In the genomic region with DNA sequence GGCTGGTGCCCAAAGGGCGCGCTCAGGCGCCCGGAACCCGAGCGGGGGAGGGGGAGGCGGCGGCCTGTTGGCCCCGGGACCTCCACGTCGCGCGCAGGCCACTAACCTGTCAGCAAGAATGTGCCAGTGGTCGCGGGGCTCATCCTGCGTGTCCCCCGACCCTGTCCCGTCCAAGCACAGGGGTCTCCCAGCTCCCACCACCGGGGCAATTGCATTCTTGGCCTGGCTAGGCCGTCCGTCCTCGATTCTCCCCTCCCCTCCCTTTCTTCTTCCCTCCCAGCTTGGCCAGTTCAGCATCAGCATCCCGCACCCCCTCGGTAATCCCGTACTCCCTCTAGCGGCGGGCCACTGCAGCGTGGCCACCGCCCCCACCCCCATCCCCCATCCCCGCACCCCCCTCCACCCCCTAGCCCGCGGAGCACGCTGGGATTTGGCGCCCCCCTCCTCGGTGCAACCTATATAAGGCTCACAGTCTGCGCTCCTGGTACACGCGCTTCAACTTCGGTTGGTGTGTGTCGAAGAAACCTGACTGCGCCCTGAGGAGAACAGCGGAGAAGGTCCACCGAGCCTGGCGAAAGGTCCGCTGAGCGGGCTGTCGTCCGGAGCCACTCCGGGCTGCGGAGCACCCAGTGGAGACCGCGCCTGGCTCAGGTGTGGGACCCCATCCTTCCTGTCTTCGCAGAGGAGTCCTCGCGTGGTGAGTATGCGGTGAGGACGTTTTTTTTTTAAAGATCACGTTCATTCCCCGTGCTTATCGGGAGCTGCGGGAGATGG, we compare ENCODE assay signal across 8 cellular contexts. TPM values are rescaled to one million over a fixed set of nuclear protein-coding genes. Genes with fewer than 3 reads are reported as not detected.
DNase-seq lines count a peak whose midpoint lies in the region; ATAC-seq and TF ChIP-seq lines count a peak whose summit lies in the region.

TSS of gene SGCE (minus strand) at position 250 of the 774 bp plus-strand sequence. CDS start at position 215, 35 bp downstream.

- H3K27me3 ChIP-seq in GM06990 (replicated peaks; ENCODE audit: control insufficient read depth, insufficient read depth, low read length) = no peaks in the 10 kb centered on the region
- no peaks in the 10 kb centered on the region for H3K27me3 ChIP-seq in neuron (ENCODE audit: insufficient read depth, low read length)

- H3K9me3 ChIP-seq in neuron (ENCODE audit: low read length) = no peaks in the 10 kb centered on the region

- H3K4me3 ChIP-seq in GM06990 (replicated peaks; ENCODE audit: low read depth, low read length) = peak within 1 kb of the TSS; percentile 70
- H3K4me3 ChIP-seq in neuron (ENCODE audit: low read length) = peak within 1 kb of the TSS; percentile 88

- no peaks in the 10 kb centered on the region for H3K9me3 Mint-ChIP-seq in activated naive CD8-positive, alpha-beta T cell (ENCODE audit: low read depth)

- H3K4me1 Mint-ChIP-seq in activated naive CD8-positive, alpha-beta T cell (ENCODE audit: low read depth) = peaks cover 19% of the 10 kb centered on the region

- H3K27me3 Mint-ChIP-seq in activated naive CD8-positive, alpha-beta T cell = peaks cover 17% of the 10 kb centered on the region

- H3K4me1 ChIP-seq in neuron (ENCODE audit: insufficient read depth, low read length) = peaks cover 27% of the 10 kb centered on the region

- peak within 1 kb of the TSS; percentile 81 for H3K4me3 Mint-ChIP-seq in activated naive CD8-positive, alpha-beta T cell

- no peak within 1 kb of the TSS for H2AFZ ChIP-seq in neuron (ENCODE audit: low read depth, low read length)

- TF ChIP-seq CTCF in GM06990 (IDR thresholded peaks at IDR 0.05; ENCODE audit: insufficient read depth, low read length, poor library complexity, severe bottlenecking) = peak; percentile 40

- H3K36me3 ChIP-seq in GM06990 (ENCODE audit: control insufficient read depth, insufficient read depth, low read length) (no peaks in the 10 kb centered on the region), neuron (ENCODE audit: insufficient read depth, low read length) (no peaks in the 10 kb centered on the region)

- no peak within 1 kb of the TSS for H3K27ac Mint-ChIP-seq in activated naive CD8-positive, alpha-beta T cell

- ATAC-seq in GM21526 (IDR thresholded peaks at IDR 0.05; ENCODE audit: low FRiP score, unreplicated experiment) = no peak

- no peaks in the 10 kb centered on the region for H3K36me3 Mint-ChIP-seq in activated naive CD8-positive, alpha-beta T cell

- DNase-seq in GM06990 (ENCODE audit: extremely low read depth, insufficient read length) (peak; percentile 86), HS-5 (ENCODE audit: low read depth) (peak; percentile 31), OCI-M1 (lab: John Stamatoyannopoulos, UW) (peak; percentile 70), glomerular endothelial cell (ENCODE audit: extremely low read depth, low read depth, low spot score) (no peak), ureter (ENCODE audit: low spot score) (peak; percentile 72)

RNA-seq across cellular contexts. Expression of gene SGCE, which starts in this region (rescaled TPM):
- total RNA-seq in glomerular endothelial cell (87.5 and 93.9 TPM in 2 replicates), ureter (35.9 TPM)
